In genomic region chr6:11337306-11337705, GRCh38 we compare ENCODE assay signal across 21 cellular contexts.
"Had no signal": no experiment of that assay in that cellular context is flagged by ENCODE, and none has a peak within 500 bp of the region (broad histone marks: within the 10 kb centered on the region; RNA-seq: fewer than 3 reads in every experiment).

No MANE protein-coding gene starts in this region.

- H3K27me3 ChIP-seq: dorsolateral prefrontal cortex, esophagus muscularis mucosa, foreskin keratinocyte, gastroesophageal sphincter, heart right ventricle, left lung had no signal

- H3K27me3 Mint-ChIP-seq: naive B cell had no signal

- ATAC-seq: foreskin keratinocyte, gastroesophageal sphincter, heart right ventricle, left cardiac atrium, left lung, left ventricle myocardium superior, lower lobe of right lung, mucosa of descending colon had no signal

- H3K9me3 Mint-ChIP-seq: endodermal cell had no signal

- H3K36me3 ChIP-seq: esophagus muscularis mucosa, gastroesophageal sphincter, heart right ventricle, left lung, lower lobe of right lung had no signal

- H3K4me3 ChIP-seq: coronary artery, dorsolateral prefrontal cortex, esophagus muscularis mucosa, gastroesophageal sphincter, heart right ventricle, left lung, lower lobe of right lung, mucosa of descending colon had no signal

- H3K27ac ChIP-seq: coronary artery, dorsolateral prefrontal cortex, esophagus muscularis mucosa, foreskin keratinocyte, gastroesophageal sphincter, heart right ventricle, left lung, lower lobe of right lung had no signal

- H3K9me3 ChIP-seq: left lung, lower lobe of right lung, mucosa of descending colon had no signal

- H3K4me3 Mint-ChIP-seq: endodermal cell, mesothelial cell of epicardium, naive B cell had no signal

- DNase-seq: dermis blood vessel endothelial cell; dorsolateral prefrontal cortex; effector CD4-positive, alpha-beta T cell; effector memory CD4-positive, alpha-beta T cell; endodermal cell; foreskin keratinocyte; glutamatergic neuron; head of caudate nucleus; heart right ventricle; hippocampal formation; left cardiac atrium; left lung; left ventricle myocardium superior; lower lobe of right lung; mesenchymal stem cell; mucosa of descending colon; naive B cell had no signal

- H3K4me1 ChIP-seq: esophagus muscularis mucosa, gastroesophageal sphincter, lower lobe of right lung had no signal

- H3K27ac Mint-ChIP-seq: endodermal cell, mesothelial cell of epicardium had no signal
